ENCODE assay signal across 8 cellular contexts in the genomic region with DNA sequence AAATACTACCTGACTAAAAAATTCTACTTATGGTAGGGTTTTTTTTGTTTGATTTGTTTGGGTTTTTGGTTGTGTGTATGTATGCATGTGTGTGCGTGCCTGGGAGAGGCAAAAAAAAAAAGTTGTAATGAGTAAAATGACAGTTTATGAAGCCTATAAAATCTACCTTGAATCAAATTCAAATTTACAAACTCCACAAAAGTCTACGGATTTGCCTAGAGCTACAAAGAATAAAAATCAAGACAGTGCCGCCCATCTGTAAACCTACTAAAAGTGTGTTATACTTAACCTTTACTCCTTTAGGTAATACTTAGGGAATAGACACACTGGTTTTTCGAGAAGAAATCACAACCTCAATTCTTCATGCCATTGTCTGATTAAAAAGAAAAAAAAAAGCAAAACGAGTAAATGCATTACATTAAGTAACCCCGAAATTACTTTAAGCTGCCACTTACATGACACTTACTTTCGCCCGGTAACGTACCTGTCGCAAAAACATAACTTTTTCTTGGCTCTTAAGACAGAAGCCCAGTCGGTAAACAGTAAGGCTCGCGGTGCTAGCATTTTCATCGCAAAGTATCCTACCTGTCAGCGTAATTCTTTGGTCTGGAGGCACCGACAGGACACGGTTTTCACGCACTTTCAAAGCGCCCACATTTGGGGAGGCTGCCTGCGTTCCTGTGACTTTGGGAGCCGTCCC. TPM values are rescaled to one million over a fixed set of nuclear protein-coding genes. Genes with fewer than 3 reads are reported as not detected.
DNase-seq lines count a peak whose midpoint lies in the region; ATAC-seq, FAIRE-seq and TF ChIP-seq lines count a peak whose summit lies in the region.

No MANE protein-coding gene starts in this region.

- peaks cover 28% of the 10 kb centered on the region for H3K27me3 ChIP-seq in CD4-positive, CD25-positive, alpha-beta regulatory T cell (ENCODE audit: control insufficient read depth, insufficient read depth, low read length)
- no peaks in the 10 kb centered on the region for H3K27me3 ChIP-seq in HUES64 (ENCODE audit: insufficient read depth, low read length)
- H3K27me3 ChIP-seq in colonic mucosa, result no peaks in the 10 kb centered on the region

- H3K4me3 Mint-ChIP-seq in CD4-positive, CD25-positive, alpha-beta regulatory T cell, result peak overlapping the region; percentile 67 to 90 (median 87)
- peak overlapping the region; percentile 53 for H3K4me3 Mint-ChIP-seq in natural killer cell

- peak overlapping the region; percentile 63 for H3K4me3 ChIP-seq in CD4-positive, CD25-positive, alpha-beta regulatory T cell (ENCODE audit: low read depth, low read length)
- H3K4me3 ChIP-seq in HUES64 (ENCODE audit: low read length) (peak overlapping the region; percentile 79), colonic mucosa (peak overlapping the region; percentile 81)

- H3K27me3 Mint-ChIP-seq in CD4-positive, CD25-positive, alpha-beta regulatory T cell, result peaks cover 70% of the 10 kb centered on the region
- H3K27me3 Mint-ChIP-seq in natural killer cell (ENCODE audit: low read depth in 2 of 2), result peaks cover 28 to 38% of the 10 kb centered on the region in 2 donors

- intact Hi-C loops in colonic mucosa (cut with DNase I) (no loop called here), natural killer cell (cut with micrococcal nuclease) (no loop called here)

- H3K36me3 Mint-ChIP-seq in CD4-positive, CD25-positive, alpha-beta regulatory T cell, result no peaks in the 10 kb centered on the region
- H3K36me3 Mint-ChIP-seq in natural killer cell, result no peaks in the 10 kb centered on the region

- CTCF ChIA-PET in GM10248 (lab: Yijun Ruan, JAX), result interaction anchor here (1.2 kb wide), 1 partner anchor 55 kb away, joined by 3 read pairs; no protein-coding TSS in a partner anchor

- H3K27ac Mint-ChIP-seq in CD4-positive, CD25-positive, alpha-beta regulatory T cell, result peak overlapping the region; percentile 53 to 85 (median 62)
- no peak overlapping the region for H3K27ac Mint-ChIP-seq in natural killer cell

- H3K9me3 Mint-ChIP-seq in CD4-positive, CD25-positive, alpha-beta regulatory T cell, result peaks cover 0 to 2% (median 0%) of the 10 kb centered on the region in 7 donors
- no peaks in the 10 kb centered on the region for H3K9me3 Mint-ChIP-seq in natural killer cell

- H3K4me1 ChIP-seq in CD4-positive, CD25-positive, alpha-beta regulatory T cell (ENCODE audit: control insufficient read depth, insufficient read depth, low read length, poor library complexity, severe bottlenecking), result peaks cover 19% of the 10 kb centered on the region
- H3K4me1 ChIP-seq in HUES64 (ENCODE audit: insufficient read depth, low read length), result peaks cover 22% of the 10 kb centered on the region; the same call in 1 of the 2 replicates
- H3K4me1 ChIP-seq in colonic mucosa, result no peaks in the 10 kb centered on the region

- WGBS in HUES64, result 6% methylated on average over 21 of the region's 21 CpGs

- no peaks in the 10 kb centered on the region for H3K36me3 ChIP-seq in CD4-positive, CD25-positive, alpha-beta regulatory T cell (ENCODE audit: control insufficient read depth, insufficient read depth, low read length)
- H3K36me3 ChIP-seq in HUES64 (ENCODE audit: insufficient read depth, low read length) (no peaks in the 10 kb centered on the region), colonic mucosa (no peaks in the 10 kb centered on the region)

- peak overlapping the region; percentile 89 for H3K9ac ChIP-seq in HUES64 (ENCODE audit: low read depth, low read length)
- peak overlapping the region; percentile 84 to 95 for H3K9ac ChIP-seq in colonic mucosa (ENCODE audit: low read depth in 2 of 2, low read length in 2 of 2)

- peak in 2 of 3 donors; percentile 5 to 29 for DNase-seq in CD4-positive, CD25-positive, alpha-beta regulatory T cell
- DNase-seq in colonic mucosa (no peak), natural killer cell (no peak), GM10248 (ENCODE audit: extremely low spot score) (no peak), NCI-H82 (lab: John Stamatoyannopoulos, UW) (no peak), NCI-H226 (no peak), RCC 7860 (ENCODE audit: low spot score) (no peak)

- no peak overlapping the region for H3K27ac ChIP-seq in CD4-positive, CD25-positive, alpha-beta regulatory T cell (ENCODE audit: insufficient read depth, low read length, poor library complexity, severe bottlenecking)
- no peak overlapping the region for H3K27ac ChIP-seq in HUES64 (ENCODE audit: low read depth, low read length)
- H3K27ac ChIP-seq in colonic mucosa, result peak overlapping the region; percentile 97

- POLR2A ChIA-PET in GM10248 (lab: Yijun Ruan, JAX), result interaction anchor here (0.5 kb wide), 1 partner anchor 8 kb away, joined by 3 read pairs; no protein-coding TSS in a partner anchor

- no peak for FAIRE-seq in RCC 7860 (lab: Jason Lieb, UNC)

- H3K9me3 ChIP-seq in CD4-positive, CD25-positive, alpha-beta regulatory T cell (ENCODE audit: control insufficient read depth in 2 of 2, low read length in 2 of 2), result no peaks in the 10 kb centered on the region
- H3K9me3 ChIP-seq in HUES64 (ENCODE audit: insufficient read depth, low read depth, low read length) (no peaks in the 10 kb centered on the region), colonic mucosa (no peaks in the 10 kb centered on the region)

- TF ChIP-seq CTCF in colonic mucosa (IDR thresholded peaks at IDR 0.05) (no peak), natural killer cell (IDR thresholded peaks at IDR 0.05) (no peak), GM10248 (IDR thresholded peaks at IDR 0.05; ENCODE audit: control extremely low read depth, extremely low read depth, low read depth, missing control alignments) (no peak)

- ATAC-seq in CD4-positive, CD25-positive, alpha-beta regulatory T cell (ENCODE audit: low read depth in 2 of 2), result no peak
- ATAC-seq in natural killer cell, result no peak

- peaks cover 7 to 33% (median 16%) of the 10 kb centered on the region in 4 donors for H3K4me1 Mint-ChIP-seq in CD4-positive, CD25-positive, alpha-beta regulatory T cell
- peaks cover 7 to 15% of the 10 kb centered on the region in 2 donors for H3K4me1 Mint-ChIP-seq in natural killer cell

RNA-seq across cellular contexts. Expression of gene SYDE2, which starts 1.0 kb away (rescaled TPM):
- total RNA-seq in CD4-positive, CD25-positive, alpha-beta regulatory T cell, result 1.3 TPM
- polyA plus RNA-seq in CD4-positive, CD25-positive, alpha-beta regulatory T cell, result 1 to 10 TPM; 1.0 to 4.1 (median 1.8) TPM
- polyA plus RNA-seq in HUES64 (2013, experiment 1 of 2), result 4.3 TPM
- 4.5 TPM for polyA plus RNA-seq in HUES64 (2013, experiment 2 of 2)
- total RNA-seq in colonic mucosa (10 to 100 TPM in 1 of 2 donors, 1 to 10 TPM in 1; 6.5 to 14.6 TPM), natural killer cell (under 1 TPM in 2 of 3 donors, not detected in 1; 0.11 to 0.35 TPM)

RNA-seq across cellular contexts. Expression of gene C1orf52, which starts 59.6 kb away (rescaled TPM):
- total RNA-seq in CD4-positive, CD25-positive, alpha-beta regulatory T cell, result 55.6 TPM
- 10 to 100 TPM; 19.7 to 32.6 (median 27.5) TPM for polyA plus RNA-seq in CD4-positive, CD25-positive, alpha-beta regulatory T cell
- 28.5 TPM for polyA plus RNA-seq in HUES64 (2013, experiment 1 of 2)
- 28.8 TPM for polyA plus RNA-seq in HUES64 (2013, experiment 2 of 2)
- 10 to 100 TPM; 11.3 to 19.9 TPM for total RNA-seq in colonic mucosa
- 10 to 100 TPM; 50.6 to 67.3 (median 58.9) TPM for total RNA-seq in natural killer cell

Comparison
In these comparisons a context has a peak if more than half of its experiments do, and no peak if none do; other contexts are left out.
1. DNase-seq: peak in CD4-positive, CD25-positive, alpha-beta regulatory T cell (2 of 3); none in colonic mucosa (single experiment), natural killer cell (single experiment), GM10248 (single experiment), NCI-H82 (single experiment), NCI-H226 (single experiment) and RCC 7860 (single experiment).
2. H3K27ac Mint-ChIP-seq: peak in CD4-positive, CD25-positive, alpha-beta regulatory T cell (3 of 3); none in natural killer cell (0 of 2).
3. Peak in every context shown above with its lines, with median percentiles within 50 percentile points of each other: H3K4me3 ChIP-seq.